ENCODE assay signal across 26 cellular contexts in genomic region chr13:60260440-60260839, GRCh38.
A peak's percentile ranks its signal among the peaks of the same experiment; 100 is the strongest.
DNase-seq lines count a peak whose midpoint lies in the region; FAIRE-seq and TF ChIP-seq lines count a peak whose summit lies in the region.
"Had no signal": no experiment of that assay in that cellular context is flagged by ENCODE, and none has a peak within 500 bp of the region (broad histone marks: within the 10 kb centered on the region; RNA-seq: fewer than 3 reads in every experiment).

No MANE protein-coding gene starts in this region.

- no peaks in the 10 kb centered on the region for H3K9me2 ChIP-seq in Loucy (replicated peaks; ENCODE audit: low read depth, low read length)

- no peak overlapping the region for H3K4ac ChIP-seq in mesendoderm (ENCODE audit: low read depth, low read length)

- WGBS in mesendoderm (ENCODE audit: extremely low coverage, insufficient coverage, low lambda C conversion rate), result no CpG with 5 or more reads among the region's 4 CpGs

- TF ChIP-seq CTCF in Loucy (conservative IDR thresholded peaks at IDR 0.05; ENCODE audit: low read length) (peak; percentile 52), chondrocyte (IDR thresholded peaks at IDR 0.05) (peak; percentile 38)

- H4K8ac ChIP-seq in mesendoderm (ENCODE audit: low read depth, low read length), result no peak overlapping the region

- H3K4me3 ChIP-seq in Loucy (ENCODE audit: low read length, poor library complexity, severe bottlenecking) (no peak overlapping the region), mesendoderm (ENCODE audit: low read length) (no peak overlapping the region)
- H3K4me3 ChIP-seq: body of pancreas, esophagus muscularis mucosa, HAP-1, upper lobe of right lung had no signal

- H3K56ac ChIP-seq in mesendoderm (ENCODE audit: low read length), result no peak overlapping the region

- H3K9me3 ChIP-seq in Loucy (ENCODE audit: insufficient read depth, low read depth, low read length), result peaks cover 20% of the 10 kb centered on the region
- H3K9me3 ChIP-seq: body of pancreas, HAP-1, neutrophil, upper lobe of right lung had no signal

- H3K79me1 ChIP-seq in mesendoderm (ENCODE audit: low read length), result no peaks in the 10 kb centered on the region

- H3K4me2 ChIP-seq in Loucy (ENCODE audit: low read depth, low read length, poor library complexity, severe bottlenecking) (no peak overlapping the region), mesendoderm (ENCODE audit: low read length) (no peak overlapping the region)

- H3K36me3 Mint-ChIP-seq in chondrocyte (ENCODE audit: low read depth), result no peaks in the 10 kb centered on the region

- H3K18ac ChIP-seq in mesendoderm (ENCODE audit: low read length), result peak overlapping the region; percentile 28

- H3K4me3 Mint-ChIP-seq in chondrocyte (ENCODE audit: unreplicated experiment), result no peak overlapping the region
- H3K4me3 Mint-ChIP-seq: dendritic cell treated with granulocyte-macrophage colony-stimulating factor and Interleukin-4, amounts not matched to agents 40 ng/mL and 50 ng/mL, for 4 days; stimulated activated naive CD8-positive, alpha-beta T cell treated with anti-CD3 and anti-CD28 coated beads, Interleukin-15, Interleukin-2, amounts not matched to agents 100 ng/mL and 50 ng/mL, for 24 hours had no signal

- no peak overlapping the region for H2BK120ac ChIP-seq in mesendoderm (ENCODE audit: low read depth, low read length)

- H3K23ac ChIP-seq in mesendoderm (ENCODE audit: low read length), result no peak overlapping the region

- H3K27me3 ChIP-seq in Loucy (ENCODE audit: insufficient read depth, low read length, poor library complexity, severe bottlenecking) (no peaks in the 10 kb centered on the region), mesendoderm (ENCODE audit: insufficient read depth, low read length, poor library complexity) (no peaks in the 10 kb centered on the region)
- H3K27me3 ChIP-seq: body of pancreas, neutrophil, upper lobe of right lung had no signal

- no peaks in the 10 kb centered on the region for H4K20me1 ChIP-seq in Loucy (ENCODE audit: insufficient read depth, low read length, poor library complexity, severe bottlenecking)

- H3K27me3 Mint-ChIP-seq in chondrocyte (ENCODE audit: low read depth), result peaks cover 14% of the 10 kb centered on the region
- H3K27me3 Mint-ChIP-seq: dendritic cell treated with granulocyte-macrophage colony-stimulating factor and Interleukin-4, amounts not matched to agents 40 ng/mL and 50 ng/mL, for 4 days had no signal

- H3K9ac ChIP-seq in Loucy (ENCODE audit: low read depth, low read length, poor library complexity, severe bottlenecking) (no peak overlapping the region), mesendoderm (ENCODE audit: low read length) (no peak overlapping the region)

- H3K9me3 Mint-ChIP-seq in chondrocyte (ENCODE audit: low read depth), result peaks cover 12% of the 10 kb centered on the region

- H3K36me3 ChIP-seq in Loucy (ENCODE audit: insufficient read depth, low read length) (no peaks in the 10 kb centered on the region), mesendoderm (ENCODE audit: control insufficient read depth, insufficient read depth, low read length) (no peaks in the 10 kb centered on the region)
- H3K36me3 ChIP-seq: esophagus muscularis mucosa, HAP-1, neutrophil, upper lobe of right lung had no signal

- DNase-seq in NCI-H1417 (lab: John Stamatoyannopoulos, UW), result peak in 2 of 3 experiments; percentile 16 to 23
- DNase-seq in NCI-H1417 treated with DMSO at 0.1 percent for 48 hours (lab: John Stamatoyannopoulos, UW), result no peak
- no peak for DNase-seq in chondrocyte (ENCODE audit: low spot score)
- peak; percentile 75 for DNase-seq in mesendoderm
- DNase-seq in frontal cortex (ENCODE audit: low spot score in 2 of 2), result no peak
- no peak for DNase-seq in DMS79 (lab: John Stamatoyannopoulos, UW)
- no peak for DNase-seq in activated CD4-positive, alpha-beta T cell treated with anti-CD3 and anti-CD28 coated beads for 1 hour
- DNase-seq: 8988T; activated naive CD4-positive, alpha-beta T cell treated with anti-CD3 and anti-CD28 coated beads, Interleukin-2, amount 50 U/mL, for 16 hours; body of pancreas; head of caudate nucleus; kidney; NCI-H187 treated with DMSO at 0.1 percent for 48 hours; NCI-H524 treated with DMSO at 0.1 percent for 48 hours; right cardiac atrium; upper lobe of right lung had no signal

- FAIRE-seq in frontal cortex (lab: Jason Lieb, UNC), result no peak
- FAIRE-seq: HTR-8/SVneo, kidney, RCC 7860, TTC549 had no signal

- no peaks in the 10 kb centered on the region for H3F3A ChIP-seq in Loucy (ENCODE audit: low read depth)

- H3K79me2 ChIP-seq in Loucy (ENCODE audit: insufficient read depth, low read length) (no peaks in the 10 kb centered on the region), mesendoderm (ENCODE audit: control insufficient read depth, insufficient read depth, low read length) (no peaks in the 10 kb centered on the region)

- H3K27ac Mint-ChIP-seq in chondrocyte (ENCODE audit: unreplicated experiment), result no peak overlapping the region
- H3K27ac Mint-ChIP-seq: dendritic cell treated with granulocyte-macrophage colony-stimulating factor and Interleukin-4, amounts not matched to agents 40 ng/mL and 50 ng/mL, for 4 days; stimulated activated naive CD8-positive, alpha-beta T cell treated with anti-CD3 and anti-CD28 coated beads, Interleukin-15, Interleukin-2, amounts not matched to agents 100 ng/mL and 50 ng/mL, for 24 hours had no signal

- no peak overlapping the region for H2AK5ac ChIP-seq in mesendoderm (ENCODE audit: low read length)

- H2AFZ ChIP-seq in Loucy (ENCODE audit: low read length), result peak overlapping the region; percentile 77; the same call in 1 of the 2 replicates

- H2BK5ac ChIP-seq in mesendoderm (ENCODE audit: low read length), result no peak overlapping the region

- H3K27ac ChIP-seq in mesendoderm (ENCODE audit: low read depth, low read length), result no peak overlapping the region
- H3K27ac ChIP-seq: body of pancreas, C4-2B, esophagus muscularis mucosa, neutrophil, upper lobe of right lung had no signal

- H3K4me1 ChIP-seq in Loucy (ENCODE audit: insufficient read depth, low read length, poor library complexity, severe bottlenecking), result peaks cover 13% of the 10 kb centered on the region
- no peaks in the 10 kb centered on the region for H3K4me1 ChIP-seq in mesendoderm (ENCODE audit: control insufficient read depth, low read depth, low read length)
- H3K4me1 ChIP-seq: body of pancreas, esophagus muscularis mucosa, upper lobe of right lung had no signal

- H4K5ac ChIP-seq in mesendoderm (ENCODE audit: low read length), result no peak overlapping the region

- H3K4me1 Mint-ChIP-seq in chondrocyte (ENCODE audit: low read depth), result no peaks in the 10 kb centered on the region

- H2BK15ac ChIP-seq in mesendoderm (replicated peaks; ENCODE audit: low read depth), result no peak overlapping the region

Comparison
In these comparisons a context has a peak if more than half of its experiments do, and no peak if none do; other contexts are left out.
1. DNase-seq: peak in NCI-H1417 (2 of 3) and mesendoderm (single experiment); none in NCI-H1417 treated with DMSO at 0.1 percent for 48 hours (single experiment), chondrocyte (single experiment), frontal cortex (0 of 2), DMS79 (single experiment) and activated CD4-positive, alpha-beta T cell treated with anti-CD3 and anti-CD28 coated beads for 1 hour (single experiment).